ENCODE assay signal across 1 cellular context in the genomic region with DNA sequence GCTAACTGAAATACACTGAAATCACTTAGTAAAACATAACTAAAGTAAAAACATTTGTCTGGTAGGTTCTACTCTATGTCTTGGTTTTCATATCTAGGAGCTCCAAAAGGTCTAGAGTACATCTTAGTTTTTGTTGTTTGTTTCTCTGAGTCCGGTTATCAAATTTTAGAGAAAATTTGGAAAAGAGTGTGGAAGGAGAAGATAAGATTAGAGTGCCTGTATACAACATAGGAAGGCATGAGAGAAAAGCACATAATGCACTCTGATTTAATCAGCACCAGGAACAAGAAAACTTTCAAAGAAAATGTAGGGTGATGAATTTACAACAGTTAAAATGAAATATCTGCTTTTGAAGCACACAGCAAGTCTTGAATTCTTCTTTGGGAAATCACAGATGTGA.
TF ChIP-seq lines count a peak whose summit lies in the region.

No MANE protein-coding gene starts in this region.

TF ChIP-seq in GM23338, 12 proteins besides CTCF, POLR2A, EP300 and RAD21 (continued from another document):
- TF ChIP-seq, protein P1, sequence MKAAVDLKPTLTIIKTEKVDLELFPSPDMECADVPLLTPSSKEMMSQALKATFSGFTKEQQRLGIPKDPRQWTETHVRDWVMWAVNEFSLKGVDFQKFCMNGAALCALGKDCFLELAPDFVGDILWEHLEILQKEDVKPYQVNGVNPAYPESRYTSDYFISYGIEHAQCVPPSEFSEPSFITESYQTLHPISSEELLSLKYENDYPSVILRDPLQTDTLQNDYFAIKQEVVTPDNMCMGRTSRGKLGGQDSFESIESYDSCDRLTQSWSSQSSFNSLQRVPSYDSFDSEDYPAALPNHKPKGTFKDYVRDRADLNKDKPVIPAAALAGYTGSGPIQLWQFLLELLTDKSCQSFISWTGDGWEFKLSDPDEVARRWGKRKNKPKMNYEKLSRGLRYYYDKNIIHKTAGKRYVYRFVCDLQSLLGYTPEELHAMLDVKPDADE (IDR thresholded peaks at IDR 0.05): no peak
- no peak for TF ChIP-seq REST (IDR thresholded peaks at IDR 0.05; ENCODE audit: unreplicated experiment)
- TF ChIP-seq STAT1 (IDR thresholded peaks at IDR 0.05; ENCODE audit: unreplicated experiment): no peak
- TF ChIP-seq JUNB (IDR thresholded peaks at IDR 0.05; ENCODE audit: unreplicated experiment): no peak
